1 cellular context compared by ENCODE assay signal in the genomic region with DNA sequence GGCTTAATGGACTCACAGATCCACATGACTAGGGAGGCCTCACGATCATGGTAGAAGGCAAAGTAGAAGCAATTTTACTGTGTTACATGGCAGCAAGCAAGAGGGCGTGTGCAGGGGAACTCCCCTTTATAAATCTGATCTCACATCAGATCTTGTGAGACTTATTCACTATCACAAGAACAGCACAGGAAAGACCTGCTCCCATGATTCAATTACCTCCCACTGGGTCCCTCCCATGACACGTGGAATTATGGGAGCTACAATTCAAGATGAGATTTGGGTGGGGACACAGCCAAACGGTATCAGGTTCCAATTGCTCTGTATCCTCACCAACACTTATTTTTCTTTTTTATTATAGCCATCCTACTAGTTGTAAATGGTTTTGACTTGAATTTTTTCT.
TF ChIP-seq lines count a peak whose summit lies in the region.

No MANE protein-coding gene starts in this region.

TF ChIP-seq in K562, 482 proteins besides CTCF, POLR2A, EP300 and RAD21 (continued from another document):
- peak; percentile 42; the same call in 1 of the 2 replicates for TF ChIP-seq ZBTB33 (CRISPR knock-in tag; IDR thresholded peaks at IDR 0.05)
